Comparison of ENCODE assay signal across 9 cellular contexts in the genomic region with DNA sequence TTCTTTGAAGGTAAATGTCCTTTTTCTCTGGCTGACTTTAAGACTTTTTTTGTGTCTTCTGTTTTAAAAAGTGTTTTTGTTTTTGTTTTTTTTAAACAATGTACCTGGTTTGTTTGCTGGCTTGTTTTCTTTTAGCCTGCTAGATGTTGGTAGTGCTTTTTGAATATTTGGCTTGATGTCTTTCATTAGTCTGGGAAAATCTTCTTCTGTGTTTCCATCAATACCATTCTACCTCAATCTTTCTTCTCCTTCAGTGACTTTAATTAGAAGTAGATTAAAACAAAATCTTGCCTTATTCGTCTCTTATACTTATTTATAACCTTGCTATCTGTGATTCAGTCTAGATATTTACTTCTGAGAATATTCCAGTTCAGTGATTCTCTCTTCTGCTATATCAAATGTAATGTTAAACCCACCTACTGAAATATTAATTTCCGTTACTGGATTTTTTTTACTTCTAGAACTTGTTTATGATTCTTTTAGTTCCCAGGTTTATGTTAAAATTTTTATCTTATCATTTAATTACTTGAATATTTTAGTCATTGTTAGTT. TPM values are rescaled to one million over a fixed set of nuclear protein-coding genes. Genes with fewer than 3 reads are reported as not detected.
"Had no signal": no experiment of that assay in that cellular context is flagged by ENCODE, and none has a peak within 500 bp of the region (broad histone marks: within the 10 kb centered on the region; RNA-seq: fewer than 3 reads in every experiment).

No MANE protein-coding gene starts in this region.

- H3K9me3 Mint-ChIP-seq: HFFc6 had no signal

- H3K4me1 Mint-ChIP-seq: GM23338 had no signal

- ATAC-seq: GM23338, K562 had no signal

- H3K4me2 ChIP-seq: GM23338 had no signal

- H3K27ac Mint-ChIP-seq: GM23338, H9, HFFc6 had no signal

- H3K4me3 ChIP-seq: GM23338, K562 had no signal

- H3K4me3 Mint-ChIP-seq: GM23338, H9, HFFc6 had no signal

- DNase-seq: H9, HCEC 1CT, HFFc6, IMR-90, KG1 had no signal

RNA-seq across cellular contexts. Expression of a gene that starts 21.5 kb away (rescaled TPM):
- total RNA-seq: GM23338, H1, H9, HT-29, K562 had no signal
- polyA plus RNA-seq: GM23338, H1, K562 had no signal
